In genomic region chr15:100252359-100252758, GRCh38 we compare ENCODE assay signal across 25 cellular contexts.
DNase-seq lines count a peak whose midpoint lies in the region; ATAC-seq and TF ChIP-seq lines count a peak whose summit lies in the region.
"Had no signal": no experiment of that assay in that cellular context is flagged by ENCODE, and none has a peak within 500 bp of the region (broad histone marks: within the 10 kb centered on the region; RNA-seq: fewer than 3 reads in every experiment).

No MANE protein-coding gene starts in this region.

- H3K27ac ChIP-seq in adrenal gland (no peak overlapping the region), neural progenitor cell (no peak overlapping the region)
- H3K27ac ChIP-seq: KMS-11, PC-9, RWPE1 had no signal

- H3K27me3 ChIP-seq in adrenal gland: no peaks in the 10 kb centered on the region
- H3K27me3 ChIP-seq in neural progenitor cell: no peaks in the 10 kb centered on the region

- ATAC-seq in GM18861 (IDR thresholded peaks at IDR 0.05; ENCODE audit: unreplicated experiment): no peak

- no peaks in the 10 kb centered on the region for H3K79me2 ChIP-seq in neural progenitor cell (ENCODE audit: low read depth)

- H3K9me3 ChIP-seq in adrenal gland (replicated peaks in 1 of 3) (no peaks in the 10 kb centered on the region), neural progenitor cell (ENCODE audit: low read depth) (no peaks in the 10 kb centered on the region)
- H3K9me3 ChIP-seq: HAP-1, SK-N-SH had no signal

- H3K4me3 ChIP-seq in adrenal gland: no peak overlapping the region
- no peak overlapping the region for H3K4me3 ChIP-seq in neural progenitor cell
- H3K4me3 ChIP-seq: HAP-1, PC-9 had no signal

- intact Hi-C loops in adrenal gland (cut with DNase I): no loop called here

- DNase-seq in activated T-cell treated with anti-CD3 and anti-CD28 coated beads, Interleukin-2, amount 50 U/mL, for 48 hours: peak; percentile 0 to 7
- no peak for DNase-seq in activated T-cell treated with anti-CD3 and anti-CD28 coated beads, Interleukin-2, amount 50 U/mL, for 1 hour
- DNase-seq in adrenal gland: peak in 5 of 7 donors; percentile 13 to 48 (median 17)
- no peak for DNase-seq in neural progenitor cell (ENCODE audit: low spot score)
- DNase-seq in type B pancreatic cell (ENCODE audit: extremely low spot score, unreplicated experiment): peak; percentile 50
- no peak for DNase-seq in RKO (ENCODE audit: low spot score)
- no peak for DNase-seq in DMS53 (lab: John Stamatoyannopoulos, UW)
- DNase-seq: 8988T, ACHN, GOT3, MM.1S, NCI-H1048, NCI-H1417, NCI-H1694, NCI-H2081, NCI-H2227 treated with DMSO at 0.1 percent for 48 hours, NCI-H526 treated with DMSO at 0.1 percent for 48 hours, PC-9, SIG-M5, SK-N-SH had no signal

- H3K27ac Mint-ChIP-seq in neural progenitor cell: peak overlapping the region; percentile 86
- H3K27ac Mint-ChIP-seq in type B pancreatic cell: no peak overlapping the region
- H3K27ac Mint-ChIP-seq: IgD-negative memory B cell had no signal

- peaks cover 4% of the 10 kb centered on the region for H3K27me3 Mint-ChIP-seq in neural progenitor cell (ENCODE audit: insufficient read depth, low read depth)
- no peaks in the 10 kb centered on the region for H3K27me3 Mint-ChIP-seq in type B pancreatic cell

- no peak overlapping the region for H3K4me3 Mint-ChIP-seq in neural progenitor cell
- no peak overlapping the region for H3K4me3 Mint-ChIP-seq in type B pancreatic cell
- H3K4me3 Mint-ChIP-seq: IgD-negative memory B cell had no signal

- TF ChIP-seq POLR2A in adrenal gland (IDR thresholded peaks at IDR 0.05): no peak

- H3K9me3 Mint-ChIP-seq in neural progenitor cell (no peaks in the 10 kb centered on the region), type B pancreatic cell (peaks cover 3% of the 10 kb centered on the region)
- H3K9me3 Mint-ChIP-seq: IgD-negative memory B cell had no signal

- no peak overlapping the region for H3K4me2 ChIP-seq in neural progenitor cell
- H3K4me2 ChIP-seq: KMS-11, PC-9, SK-N-SH had no signal

- no peaks in the 10 kb centered on the region for H3K36me3 Mint-ChIP-seq in neural progenitor cell
- no peaks in the 10 kb centered on the region for H3K36me3 Mint-ChIP-seq in type B pancreatic cell
- H3K36me3 Mint-ChIP-seq: IgD-negative memory B cell had no signal

- peaks cover 7 to 19% of the 10 kb centered on the region in 2 donors for H3K4me1 ChIP-seq in adrenal gland (replicated peaks in 1 of 2)
- H3K4me1 ChIP-seq in neural progenitor cell: no peaks in the 10 kb centered on the region
- H3K4me1 ChIP-seq: HAP-1 had no signal

- no peak overlapping the region for H2AFZ ChIP-seq in neural progenitor cell (replicated peaks)
- H2AFZ ChIP-seq: PC-9 had no signal

- TF ChIP-seq CTCF in adrenal gland (IDR thresholded peaks at IDR 0.05) (no peak), neural progenitor cell (IDR thresholded peaks at IDR 0.05) (no peak), type B pancreatic cell (conservative IDR thresholded peaks at IDR 0.05) (no peak)

- no peak overlapping the region for H3K9ac ChIP-seq in neural progenitor cell
- H3K9ac ChIP-seq: KMS-11, SK-N-SH had no signal

- no peaks in the 10 kb centered on the region for H4K20me1 ChIP-seq in neural progenitor cell (ENCODE audit: low read depth)

- H3K36me3 ChIP-seq in adrenal gland (replicated peaks in 1 of 2): no peaks in the 10 kb centered on the region
- no peaks in the 10 kb centered on the region for H3K36me3 ChIP-seq in neural progenitor cell
- H3K36me3 ChIP-seq: HAP-1 had no signal

- H3F3A ChIP-seq in neural progenitor cell (ENCODE audit: low read depth): no peaks in the 10 kb centered on the region

- H3K4me1 Mint-ChIP-seq in neural progenitor cell (peaks cover 3% of the 10 kb centered on the region), type B pancreatic cell (ENCODE audit: unreplicated experiment) (no peaks in the 10 kb centered on the region)
- H3K4me1 Mint-ChIP-seq: IgD-negative memory B cell had no signal

- WGBS in adrenal gland, 4 donors: 73 to 76% (median 74%) methylated on average over 4 to 9 of the region's 9 CpGs

Comparison
In these comparisons a context has a peak if more than half of its experiments do, and no peak if none do; other contexts are left out.
1. DNase-seq: peak in activated T-cell treated with anti-CD3 and anti-CD28 coated beads, Interleukin-2, amount 50 U/mL, for 48 hours (2 of 2), adrenal gland (5 of 7) and type B pancreatic cell (single experiment); none in activated T-cell treated with anti-CD3 and anti-CD28 coated beads, Interleukin-2, amount 50 U/mL, for 1 hour (single experiment), neural progenitor cell (single experiment), RKO (single experiment) and DMS53 (single experiment).